In genomic region chr4:147421456-147421855, GRCh38 we compare ENCODE assay signal across 10 cellular contexts. TPM values are rescaled to one million over a fixed set of nuclear protein-coding genes. Genes with fewer than 3 reads are reported as not detected.
"Had no signal": no experiment of that assay in that cellular context is flagged by ENCODE, and none has a peak within 500 bp of the region (broad histone marks: within the 10 kb centered on the region; RNA-seq: fewer than 3 reads in every experiment).

No MANE protein-coding gene starts in this region.

- DNase-seq: GM23248, GOT3, H7, H9, HCEC 1CT, HFFc6 had no signal

- H3K36me3 ChIP-seq: HAP-1 had no signal

- ATAC-seq: GM23338, HCT116 had no signal

- H3K9ac ChIP-seq: GM23248 had no signal

- H3K4me3 ChIP-seq: GM23248, GM23338, HAP-1 had no signal

- H3K9me3 ChIP-seq: HAP-1 had no signal

- H3K4me1 ChIP-seq: HAP-1 had no signal

- H3K27ac ChIP-seq: GM23248 had no signal

RNA-seq across cellular contexts. Expression of gene EDNRA, which starts 59.4 kb away (rescaled TPM):
- total RNA-seq: H4 had no signal
